10 cellular contexts compared by ENCODE assay signal in the genomic region with DNA sequence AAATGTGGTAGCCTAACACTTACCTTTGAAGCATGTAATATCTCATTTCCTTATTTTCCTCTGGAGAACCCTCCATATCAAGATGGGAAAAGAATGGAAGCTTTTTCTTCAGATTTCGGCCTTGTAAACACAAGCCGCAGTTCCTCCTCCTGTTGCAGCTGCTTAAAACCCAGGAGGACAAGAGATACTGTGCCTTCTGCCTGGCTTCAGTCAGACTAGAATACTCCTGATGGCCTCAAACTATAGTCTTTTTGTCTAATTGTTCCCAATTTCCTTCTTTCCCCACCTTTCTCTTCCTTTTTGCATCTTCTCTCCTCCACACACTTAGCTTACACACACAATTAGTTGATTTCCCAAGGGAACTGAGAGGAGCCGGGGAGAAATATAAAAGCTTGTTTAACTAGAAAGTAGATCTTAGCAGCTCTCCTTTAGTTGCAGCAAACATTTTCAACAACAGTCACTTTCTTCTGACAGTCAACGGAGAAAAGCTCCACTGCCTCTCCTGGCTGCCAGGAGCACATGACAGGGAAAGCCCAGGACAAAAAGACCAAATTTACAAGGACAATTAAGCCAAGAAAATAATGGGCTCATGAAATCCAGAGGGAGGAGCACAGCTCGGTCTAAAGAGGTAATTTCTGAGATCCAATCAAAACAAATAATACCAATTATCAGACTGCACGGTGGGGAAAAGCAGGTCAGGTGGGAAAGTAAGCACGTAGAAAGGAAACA.
DNase-seq lines count a peak whose midpoint lies in the region; ATAC-seq and TF ChIP-seq lines count a peak whose summit lies in the region.
"Had no signal": no experiment of that assay in that cellular context is flagged by ENCODE, and none has a peak within 500 bp of the region (broad histone marks: within the 10 kb centered on the region; RNA-seq: fewer than 3 reads in every experiment).

No MANE protein-coding gene starts in this region.

- no peak overlapping the region for H3K4me3 ChIP-seq in RWPE2 (ENCODE audit: severe bottlenecking)
- H3K4me3 ChIP-seq in tibial nerve = no peak overlapping the region

- POLR2A ChIA-PET in HEK293T (lab: Yijun Ruan, JAX) = interaction anchor here (0.8 to 1.3 kb wide), 3 partner anchors 13 to 62 kb away, joined by 3 to 4 read pairs (median 4); no protein-coding TSS in a partner anchor

- DNase-seq in HEK293T (ENCODE audit: extremely low spot score) (peak; percentile 11), RWPE2 (ENCODE audit: low spot score) (no peak), globus pallidus (ENCODE audit: low spot score) (peak; percentile 51), renal cortical epithelial cell (ENCODE audit: low read depth) (peak; percentile 44), tibial nerve (ENCODE audit: low spot score in 2 of 2) (no peak), HuH-7.5 (ENCODE audit: low spot score) (no peak)
- no peak for DNase-seq in effector CD4-positive, alpha-beta T cell
- no peak for DNase-seq in stimulated activated CD4-positive, alpha-beta T cell treated with anti-CD3 and anti-CD28 coated beads, Interleukin-1b, Interleukin-23, amount 100 ng/mL, for 48 hours
- DNase-seq: activated B cell treated with CpG ODN at 0.5 μM for 24 hours, NCI-H446 treated with DMSO at 0.1 percent for 48 hours had no signal

- CTCF ChIA-PET in HEK293T (lab: Yijun Ruan, JAX) = interaction anchor here (0.6 kb wide), 2 partner anchors 53 to 88 kb away, joined by 3 read pairs; no protein-coding TSS in a partner anchor

- TF ChIP-seq CTCF in RWPE2 (IDR thresholded peaks at IDR 0.05; ENCODE audit: poor library complexity, severe bottlenecking) (no peak), tibial nerve (IDR thresholded peaks at IDR 0.05) (no peak)

- H3K27ac ChIP-seq in RWPE2 (ENCODE audit: poor library complexity, severe bottlenecking) = peak overlapping the region; percentile 37
- peak overlapping the region in 2 of 4 donors; percentile 53 to 62 for H3K27ac ChIP-seq in tibial nerve

- no peaks in the 10 kb centered on the region for H3K27me3 ChIP-seq in RWPE2 (ENCODE audit: insufficient read depth, poor library complexity, severe bottlenecking)
- H3K27me3 ChIP-seq in tibial nerve = no peaks in the 10 kb centered on the region

- no peaks in the 10 kb centered on the region for H3K9me3 ChIP-seq in RWPE2 (ENCODE audit: severe bottlenecking)
- no peaks in the 10 kb centered on the region for H3K9me3 ChIP-seq in tibial nerve

- peak; percentile 17; the same call in 1 of the 3 replicates for ATAC-seq in RWPE2 (ENCODE audit: low read depth)

- TF ChIP-seq POLR2A in tibial nerve (IDR thresholded peaks at IDR 0.05) = no peak

- 35% methylated on average over 7 of the region's 7 CpGs for WGBS in tibial nerve, 2 donors

- H3K36me3 ChIP-seq in RWPE2 (ENCODE audit: low read depth) = peaks cover 42% of the 10 kb centered on the region
- peaks cover 0 to 10% (median 0%) of the 10 kb centered on the region in 3 donors for H3K36me3 ChIP-seq in tibial nerve

- peaks cover 26% of the 10 kb centered on the region for H3K4me1 ChIP-seq in RWPE2 (ENCODE audit: insufficient read depth, poor library complexity, severe bottlenecking)
- H3K4me1 ChIP-seq in tibial nerve = peaks cover 0 to 28% (median 4%) of the 10 kb centered on the region in 4 donors

- TF ChIP-seq EP300 in tibial nerve (IDR thresholded peaks at IDR 0.05) = no peak

TF ChIP-seq in HEK293T, 16 proteins besides CTCF, POLR2A, EP300 and RAD21:
- no peak for TF ChIP-seq FOXM1 (IDR thresholded peaks at IDR 0.05; ENCODE audit: borderline replicate concordance)
- TF ChIP-seq ARNT (IDR thresholded peaks at IDR 0.05) = no peak
- no peak for TF ChIP-seq HDGF (IDR thresholded peaks at IDR 0.05; ENCODE audit: borderline replicate concordance)
- TF ChIP-seq BHLHE40 (IDR thresholded peaks at IDR 0.05; ENCODE audit: borderline replicate concordance) = no peak

Comparison
In these comparisons a context has a peak if more than half of its experiments do, and no peak if none do; other contexts are left out.
1. DNase-seq: peak in HEK293T (single experiment), globus pallidus (single experiment) and renal cortical epithelial cell (single experiment); none in RWPE2 (single experiment), tibial nerve (0 of 2), effector CD4-positive, alpha-beta T cell (single experiment), HuH-7.5 (single experiment) and stimulated activated CD4-positive, alpha-beta T cell treated with anti-CD3 and anti-CD28 coated beads, Interleukin-1b, Interleukin-23, amount 100 ng/mL, for 48 hours (single experiment).